Comparison of ENCODE assay signal across 8 cellular contexts in the genomic region with DNA sequence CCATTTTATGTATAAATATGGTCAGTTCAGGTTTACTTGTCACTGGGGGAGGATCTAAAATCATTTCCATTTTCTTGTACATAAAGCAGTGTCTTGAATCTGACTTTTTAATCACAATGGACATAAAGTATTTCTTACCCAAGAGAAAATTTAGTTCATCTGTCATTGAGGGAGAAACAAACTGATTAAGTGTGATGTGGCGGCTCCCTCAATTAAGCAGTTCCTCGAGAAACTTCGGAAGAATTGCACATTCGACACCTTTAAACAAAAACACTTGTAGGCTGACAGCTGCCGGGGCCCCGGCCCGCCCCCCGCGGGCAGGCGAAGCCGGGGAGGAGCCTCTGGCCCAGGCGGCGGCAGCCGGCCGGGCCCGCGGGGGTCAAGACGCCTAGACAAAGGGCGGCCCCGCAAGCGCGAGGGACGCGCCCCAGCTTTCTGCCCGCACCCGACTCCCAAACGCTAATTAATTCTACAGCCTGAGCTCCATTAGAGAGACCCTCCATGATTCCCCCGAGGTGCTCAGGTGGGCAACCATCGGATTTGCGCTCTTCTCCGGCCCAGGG. TPM values are rescaled to one million over a fixed set of nuclear protein-coding genes. Genes with fewer than 3 reads are reported as not detected.
DNase-seq lines count a peak whose midpoint lies in the region; ATAC-seq and TF ChIP-seq lines count a peak whose summit lies in the region.

No MANE protein-coding gene starts in this region.

- no peak for TF ChIP-seq CTCF in spleen (IDR thresholded peaks at IDR 0.05 in 8 of 11, conservative IDR thresholded peaks at IDR 0.05 in 3 of 11)

- peak overlapping the region; percentile 80 for H3K4me3 Mint-ChIP-seq in activated naive CD8-positive, alpha-beta T cell treated with anti-CD3 and anti-CD28 coated beads for 36 hours

- peaks cover 7% of the 10 kb centered on the region for H3K4me1 Mint-ChIP-seq in activated naive CD8-positive, alpha-beta T cell treated with anti-CD3 and anti-CD28 coated beads for 36 hours

- peak overlapping the region; percentile 81 for H3K9ac ChIP-seq in HUES64 (ENCODE audit: low read depth, low read length)
- peak overlapping the region; percentile 86 for H3K9ac ChIP-seq in iPS-20b (ENCODE audit: low read depth, low read length)

- H3K36me3 ChIP-seq in HUES64 (ENCODE audit: insufficient read depth, low read length) (peaks cover 8% of the 10 kb centered on the region), iPS-20b (ENCODE audit: insufficient read depth, low read depth, low read length) (peaks cover 14% of the 10 kb centered on the region), spleen (no peaks in the 10 kb centered on the region)

- intact Hi-C loops in spleen (cut with DNase I; ENCODE audit: low total_unique reads): no loop called here

- peaks cover 31% of the 10 kb centered on the region for H3K9me3 ChIP-seq in HUES64 (ENCODE audit: insufficient read depth, low read depth, low read length)
- H3K9me3 ChIP-seq in iPS-20b (ENCODE audit: insufficient read depth, low read depth, low read length): peaks cover 34% of the 10 kb centered on the region
- peaks cover 0 to 35% (median 25%) of the 10 kb centered on the region in 8 donors for H3K9me3 ChIP-seq in spleen

- H3K9me3 Mint-ChIP-seq in activated naive CD8-positive, alpha-beta T cell treated with anti-CD3 and anti-CD28 coated beads for 36 hours: peaks cover 11% of the 10 kb centered on the region

- peaks cover 5% of the 10 kb centered on the region for H3K36me3 Mint-ChIP-seq in activated naive CD8-positive, alpha-beta T cell treated with anti-CD3 and anti-CD28 coated beads for 36 hours

- H3K4me1 ChIP-seq in HUES64 (ENCODE audit: insufficient read depth, low read length) (peaks cover 5% of the 10 kb centered on the region; the same call in 1 of the 2 replicates), iPS-20b (ENCODE audit: insufficient read depth, low read length) (peaks cover 3% of the 10 kb centered on the region; the same call in 1 of the 2 replicates), spleen (peaks cover 16 to 33% (median 21%) of the 10 kb centered on the region in 6 donors)

- no peak overlapping the region for H3K27ac Mint-ChIP-seq in activated naive CD8-positive, alpha-beta T cell treated with anti-CD3 and anti-CD28 coated beads for 36 hours

- TF ChIP-seq POLR2A in spleen (IDR thresholded peaks at IDR 0.05): no peak

- DNase-seq in NCI-H82 (lab: John Stamatoyannopoulos, UW) (peak; percentile 25), NCI-H82 treated with DMSO at 0.1 percent for 48 hours (lab: John Stamatoyannopoulos, UW; ENCODE audit: unreplicated experiment) (no peak), spleen (no peak), occipital lobe (lab: John Stamatoyannopoulos, UW) (no peak)
- no peak for DNase-seq in activated naive CD8-positive, alpha-beta T cell treated with anti-CD3 and anti-CD28 coated beads for 36 hours

- peak overlapping the region; percentile 86 for H3K4me3 ChIP-seq in HUES64 (ENCODE audit: low read length)
- peak overlapping the region; percentile 89 for H3K4me3 ChIP-seq in iPS-20b (ENCODE audit: low read length)
- H3K4me3 ChIP-seq in spleen: peak overlapping the region; percentile 78 to 94 (median 86)

- WGBS in HUES64: 1% methylated on average over 31 of the region's 31 CpGs
- 2 to 4% (median 2%) methylated on average over 28 to 31 of the region's 31 CpGs for WGBS in spleen, 5 donors

- peaks cover 68% of the 10 kb centered on the region for H3K27me3 Mint-ChIP-seq in activated naive CD8-positive, alpha-beta T cell treated with anti-CD3 and anti-CD28 coated beads for 36 hours

- H3K27me3 ChIP-seq in HUES64 (ENCODE audit: insufficient read depth, low read length) (peaks cover 47% of the 10 kb centered on the region), iPS-20b (ENCODE audit: insufficient read depth, low read length) (peaks cover 46% of the 10 kb centered on the region), spleen (replicated peaks in 1 of 7) (peaks cover 0 to 100% (median 40%) of the 10 kb centered on the region in 7 donors)

- H3K27ac ChIP-seq in HUES64 (ENCODE audit: low read depth, low read length) (peak overlapping the region; percentile 77; the same call in 1 of the 2 replicates), iPS-20b (ENCODE audit: low read length) (peak overlapping the region; percentile 38), spleen (peak overlapping the region in 2 of 8 donors; percentile 43 to 54)

- ATAC-seq in GM19467 (IDR thresholded peaks at IDR 0.05; ENCODE audit: unreplicated experiment): no peak

RNA-seq across cellular contexts. Expression of a gene that starts 0.8 kb away (rescaled TPM):
- 10.1 TPM for polyA plus RNA-seq in HUES64 (2013, experiment 1 of 2)
- 10.3 TPM for polyA plus RNA-seq in HUES64 (2013, experiment 2 of 2)
- total RNA-seq in activated naive CD8-positive, alpha-beta T cell treated with anti-CD3 and anti-CD28 coated beads for 36 hours: under 1 TPM; 0.04 to 0.19 TPM
- 1 to 10 TPM in 5 of 7 donors, under 1 TPM in 2; 0.77 to 6.3 (median 2.4) TPM for total RNA-seq in spleen
- polyA plus RNA-seq in spleen: under 1 TPM; 0.18 to 0.46 (median 0.45) TPM
- total RNA-seq in occipital lobe: 98.4 TPM

Comparison
In these comparisons a context has a peak if more than half of its experiments do, and no peak if none do; other contexts are left out.
1. RNA of a gene that starts 0.8 kb away (total RNA-seq): 98.4 TPM in occipital lobe (single experiment); 0.77 to 6.3 TPM in spleen and 0.04 to 0.19 TPM in activated naive CD8-positive, alpha-beta T cell treated with anti-CD3 and anti-CD28 coated beads for 36 hours; every median in the first group is over 10 times any median in the second.
2. Peak in every context shown above with its lines, with median percentiles within 50 percentile points of each other: H3K4me3 ChIP-seq.